In genomic region chr11:60059052-60059451, GRCh38 we compare ENCODE assay signal across 20 cellular contexts. TPM values are rescaled to one million over a fixed set of nuclear protein-coding genes. Genes with fewer than 3 reads are reported as not detected.
DNase-seq lines count a peak whose midpoint lies in the region; ATAC-seq and TF ChIP-seq lines count a peak whose summit lies in the region.
"Had no signal": no experiment of that assay in that cellular context is flagged by ENCODE, and none has a peak within 500 bp of the region (broad histone marks: within the 10 kb centered on the region; RNA-seq: fewer than 3 reads in every experiment).

No MANE protein-coding gene starts in this region.

- no peak overlapping the region for H3K4me3 Mint-ChIP-seq in mesothelial cell of epicardium
- H3K4me3 Mint-ChIP-seq: T-cell had no signal

- no peaks in the 10 kb centered on the region for H3K9me2 ChIP-seq in PC-9 (ENCODE audit: insufficient read depth)

- intact Hi-C loops in PC-9 (cut with micrococcal nuclease; ENCODE audit: unreplicated experiment), result no loop called here
- intact Hi-C loops in heart right ventricle (cut with DNase I), result no loop called here

- H3K4me3 ChIP-seq in PC-9 (no peak overlapping the region), epithelial cell of esophagus (ENCODE audit: low read length) (no peak overlapping the region), heart right ventricle (no peak overlapping the region)
- H3K4me3 ChIP-seq: GM23248, HAP-1 had no signal

- POLR2A ChIA-PET in PC-9 (lab: Charles Lee; ENCODE audit: unreplicated experiment), result no interaction called here

- H3K79me2 ChIP-seq in PC-9 (ENCODE audit: low read depth), result no peaks in the 10 kb centered on the region

- peaks cover 20% of the 10 kb centered on the region for H3K27me3 Mint-ChIP-seq in mesothelial cell of epicardium (ENCODE audit: low read depth)

- H3K36me3 ChIP-seq in PC-9 (ENCODE audit: low read depth) (no peaks in the 10 kb centered on the region), heart right ventricle (no peaks in the 10 kb centered on the region)
- H3K36me3 ChIP-seq: HAP-1 had no signal

- H3K4me1 ChIP-seq in PC-9 (replicated peaks; ENCODE audit: insufficient read depth) (no peaks in the 10 kb centered on the region), heart right ventricle (peaks cover 0 to 12% (median 0%) of the 10 kb centered on the region in 9 donors)

- H2AFZ ChIP-seq in PC-9, result peak overlapping the region; percentile 44; the same call in 1 of the 2 replicates
- H2AFZ ChIP-seq: GM23248 had no signal

- H3K9me3 ChIP-seq in PC-9 (ENCODE audit: insufficient read depth, low read depth), result no peaks in the 10 kb centered on the region
- H3K9me3 ChIP-seq in heart right ventricle, result peaks cover 0 to 5% (median 0%) of the 10 kb centered on the region in 11 donors
- H3K9me3 ChIP-seq: HAP-1 had no signal

- H3K36me3 Mint-ChIP-seq in mesothelial cell of epicardium, result no peaks in the 10 kb centered on the region
- H3K36me3 Mint-ChIP-seq: T-cell had no signal

- H4K20me1 ChIP-seq in PC-9 (ENCODE audit: insufficient read depth), result no peaks in the 10 kb centered on the region

- CTCF ChIA-PET in PC-9 (lab: Charles Lee), result no interaction called here

- H3K4me1 Mint-ChIP-seq in mesothelial cell of epicardium, result no peaks in the 10 kb centered on the region
- H3K4me1 Mint-ChIP-seq: T-cell had no signal

- H3K27me3 ChIP-seq in PC-9 (ENCODE audit: insufficient read depth, low read depth), result peaks cover 37% of the 10 kb centered on the region
- no peaks in the 10 kb centered on the region for H3K27me3 ChIP-seq in heart right ventricle

- H3K27ac Mint-ChIP-seq in mesothelial cell of epicardium, result no peak overlapping the region
- H3K27ac Mint-ChIP-seq: T-cell had no signal

- peak; percentile 45 for DNase-seq in DMS53 (lab: John Stamatoyannopoulos, UW)
- peak; percentile 50 for DNase-seq in ELR (ENCODE audit: low read depth)
- no peak for DNase-seq in PC-9
- DNase-seq in epithelial cell of esophagus (ENCODE audit: low read depth), result peak; percentile 23
- no peak for DNase-seq in mesothelial cell of epicardium (ENCODE audit: low spot score in 2 of 2, unreplicated experiment in 2 of 2)
- no peak for DNase-seq in heart right ventricle
- DNase-seq in GDM1 (lab: John Stamatoyannopoulos, UW), result no peak
- DNase-seq: ACHN; C1 segment of cervical spinal cord; GM23248; KG1; NCI-H1092; NCI-H2081 treated with DMSO at 0.1 percent for 48 hours; NCI-H446 treated with DMSO at 0.1 percent for 48 hours; NCI-H748 treated with DMSO at 0.1 percent for 48 hours; NK-92 treated with Interleukin-12 subunit alpha and Interleukin-12 subunit beta, amount 100 ng/mL, for 24 hours; SIG-M5; T-cell had no signal

- BruUV-seq in PC-9 (replicated peaks; lab: Mats Ljungman, UMichigan), result no TSS peak

- no peaks in the 10 kb centered on the region for H3F3A ChIP-seq in PC-9 (ENCODE audit: insufficient read depth, low read depth)

- H3K27ac ChIP-seq in PC-9, result no peak overlapping the region
- no peak overlapping the region for H3K27ac ChIP-seq in heart right ventricle
- H3K27ac ChIP-seq: GM23248 had no signal

- no peak for ATAC-seq in heart right ventricle
- ATAC-seq: SK-N-SH treated with all-trans-retinoic acid at 6 μM for 48 hours, T-cell had no signal

- H3K9me3 Mint-ChIP-seq in mesothelial cell of epicardium, result peaks cover 3% of the 10 kb centered on the region

- TF ChIP-seq CTCF in PC-9 (conservative IDR thresholded peaks at IDR 0.05) (no peak), epithelial cell of esophagus (IDR thresholded peaks at IDR 0.05; ENCODE audit: insufficient read depth, low read depth, low read length, missing control alignments) (no peak), mesothelial cell of epicardium (IDR thresholded peaks at IDR 0.05; ENCODE audit: unreplicated experiment) (no peak), heart right ventricle (IDR thresholded peaks at IDR 0.05) (no peak)

- no peak overlapping the region for H3K4me2 ChIP-seq in PC-9

- 82% methylated on average over 3 of the region's 3 CpGs for WGBS in heart right ventricle, 2 donors

RNA-seq across cellular contexts. Expression of gene MS4A3, which starts 2.6 kb away (rescaled TPM):
- total RNA-seq in PC-9 (2021), result not detected in 2 replicates
- total RNA-seq in mesothelial cell of epicardium, result not detected in 3 replicates
- under 1 TPM in 1 of 10 donors, not detected in 9; 0.25 TPM for total RNA-seq in heart right ventricle
- polyA plus RNA-seq in heart right ventricle, result not detected
- total RNA-seq: GM23248 had no signal
- polyA plus RNA-seq: GM23248 had no signal

RNA-seq across cellular contexts. Expression of gene OOSP2, which starts 18.8 kb away (rescaled TPM):
- total RNA-seq in PC-9 (2021), result not detected in 2 replicates
- total RNA-seq in mesothelial cell of epicardium, result not detected in 3 replicates
- not detected for total RNA-seq in heart right ventricle
- polyA plus RNA-seq in heart right ventricle, result not detected
- total RNA-seq: GM23248, T-cell had no signal
- polyA plus RNA-seq: GM23248 had no signal

RNA-seq across cellular contexts. Expression of gene MS4A2, which starts 29.4 kb away (rescaled TPM):
- total RNA-seq in PC-9 (2021), result not detected in 2 replicates
- total RNA-seq in mesothelial cell of epicardium, result not detected in 3 replicates
- total RNA-seq in heart right ventricle, result under 1 TPM in 7 of 10 donors, not detected in 3; 0.20 to 0.79 (median 0.51) TPM
- polyA plus RNA-seq in heart right ventricle, result under 1 TPM in 1 of 2 donors, not detected in 1; 0.06 TPM
- total RNA-seq: GM23248 had no signal
- polyA plus RNA-seq: GM23248 had no signal

RNA-seq across cellular contexts. Expression of gene OOSP4B, which starts 42.1 kb away (rescaled TPM):
- not detected in 2 replicates for total RNA-seq in PC-9 (2021)
- not detected in 3 replicates for total RNA-seq in mesothelial cell of epicardium
- not detected for total RNA-seq in heart right ventricle
- polyA plus RNA-seq in heart right ventricle, result not detected
- total RNA-seq: GM23248, T-cell had no signal
- polyA plus RNA-seq: GM23248 had no signal

Comparison
In these comparisons a context has a peak if more than half of its experiments do, and no peak if none do; other contexts are left out.
1. DNase-seq: peak in DMS53 (single experiment), ELR (single experiment) and epithelial cell of esophagus (single experiment); none in PC-9 (0 of 2), mesothelial cell of epicardium (0 of 2), heart right ventricle (0 of 2) and GDM1 (single experiment).